ENCODE assay signal across 1 cellular context in genomic region chr16:30456302-30456701, GRCh38.
TF ChIP-seq lines count a peak whose summit lies in the region.

No MANE protein-coding gene starts in this region.

TF ChIP-seq in GM12878, 131 proteins besides CTCF, POLR2A, EP300 and RAD21:
- peak; percentile 45 for TF ChIP-seq CUX1 (IDR thresholded peaks at IDR 0.05; ENCODE audit: insufficient replicate concordance, low read depth, low read length)
- TF ChIP-seq SMARCA5 (IDR thresholded peaks at IDR 0.05) = no peak
- TF ChIP-seq PKNOX1 (IDR thresholded peaks at IDR 0.05) = 0 out of 2 replicates have a peak, but pooled peaks have one; percentile 9
- TF ChIP-seq RELB (IDR thresholded peaks at IDR 0.05; ENCODE audit: low read depth) = peak; percentile 68
- no peak for TF ChIP-seq KLF5 (IDR thresholded peaks at IDR 0.05; ENCODE audit: partially characterized antibody)
- TF ChIP-seq RELA (IDR thresholded peaks at IDR 0.05; ENCODE audit: borderline replicate concordance, partially characterized antibody) = peak; percentile 28
- no peak for TF ChIP-seq WRNIP1 (IDR thresholded peaks at IDR 0.05; ENCODE audit: borderline replicate concordance, low read depth, low read length)
